1 cellular context compared by ENCODE assay signal in genomic region chr5:177516601-177517568, GRCh38.
TF ChIP-seq lines count a peak whose summit lies in the region.

TSS of gene DDX41 (minus strand) at chr5:177516961. CDS start at chr5:177516945, 16 bp downstream.

TF ChIP-seq in HepG2, 621 proteins besides CTCF, POLR2A, EP300 and RAD21 (continued from another document and continues in another):
- TF ChIP-seq RNF219 (CRISPR knock-in tag; IDR thresholded peaks at IDR 0.05) (no peak), JUND (CRISPR knock-in tag; IDR thresholded peaks at IDR 0.05) (peak; percentile 18; the same call in 1 of the 2 replicates), MED13 (CRISPR knock-in tag; IDR thresholded peaks at IDR 0.05) (no peak; the same call in 1 of the 2 replicates), ZNF350 (CRISPR knock-in tag; IDR thresholded peaks at IDR 0.05; ENCODE audit: borderline replicate concordance, low read depth) (peak; percentile 98), ELF1 (CRISPR knock-in tag; IDR thresholded peaks at IDR 0.05) (peak; percentile 93), ZBTB42 (CRISPR knock-in tag; IDR thresholded peaks at IDR 0.05) (no peak; the same call in 1 of the 2 replicates), AFF4 (CRISPR knock-in tag; IDR thresholded peaks at IDR 0.05) (no peak), KLF15 (CRISPR knock-in tag; IDR thresholded peaks at IDR 0.05; ENCODE audit: borderline replicate concordance) (no peak), ZNF546 (CRISPR knock-in tag; conservative IDR thresholded peaks at IDR 0.05) (peak; percentile 90), PBX2 (CRISPR knock-in tag; IDR thresholded peaks at IDR 0.05) (no peak), RFX1 (IDR thresholded peaks at IDR 0.05) (peak; percentile 52; the same call in 1 of the 2 replicates), GABPB1 (CRISPR knock-in tag; IDR thresholded peaks at IDR 0.05) (peak; percentile 92), ETS1 (CRISPR knock-in tag; IDR thresholded peaks at IDR 0.05) (peak; percentile 77; the same call in 1 of the 2 replicates), ZNF564 (CRISPR knock-in tag; IDR thresholded peaks at IDR 0.05) (peak; percentile 83; the same call in 1 of the 2 replicates), RFXANK (CRISPR knock-in tag; IDR thresholded peaks at IDR 0.05) (peak; percentile 94), ZSCAN25 (CRISPR knock-in tag; IDR thresholded peaks at IDR 0.05) (0 out of 2 replicates have a peak, but pooled peaks have one; percentile 22), IRF2 (CRISPR knock-in tag; IDR thresholded peaks at IDR 0.05) (peak; percentile 96), ZNF207 (IDR thresholded peaks at IDR 0.05; ENCODE audit: borderline replicate concordance) (no peak), TBL1XR1 (IDR thresholded peaks at IDR 0.05; ENCODE audit: borderline replicate concordance, low read length, partially characterized antibody) (no peak), ZBTB43 (CRISPR knock-in tag; conservative IDR thresholded peaks at IDR 0.05) (no peak), ZFP82 (CRISPR knock-in tag; IDR thresholded peaks at IDR 0.05; ENCODE audit: borderline replicate concordance) (no peak; the same call in 1 of the 2 replicates), GPN1 (CRISPR knock-in tag; IDR thresholded peaks at IDR 0.05; ENCODE audit: borderline replicate concordance) (no peak), SIN3B (IDR thresholded peaks at IDR 0.05; ENCODE audit: low read length) (peak; percentile 78), ZNF432 (CRISPR knock-in tag; IDR thresholded peaks at IDR 0.05; ENCODE audit: borderline replicate concordance) (no peak), SUZ12 (IDR thresholded peaks at IDR 0.05; ENCODE audit: low read depth, low read length) (0 out of 2 replicates have a peak, but pooled peaks have one; percentile 22), UBTF (CRISPR knock-in tag; IDR thresholded peaks at IDR 0.05) (peak; percentile 87), IRF9 (CRISPR knock-in tag; IDR thresholded peaks at IDR 0.05; ENCODE audit: borderline replicate concordance) (no peak; the same call in 1 of the 2 replicates), DZIP1 (CRISPR knock-in tag; IDR thresholded peaks at IDR 0.05) (no peak), CENPBD1 (CRISPR knock-in tag; IDR thresholded peaks at IDR 0.05; ENCODE audit: borderline replicate concordance, low read depth) (no peak; the same call in 1 of the 2 replicates), TBX3 (IDR thresholded peaks at IDR 0.05; ENCODE audit: borderline replicate concordance) (no peak), PATZ1 (CRISPR knock-in tag; IDR thresholded peaks at IDR 0.05) (peak; percentile 57), ZNF580 (CRISPR knock-in tag; IDR thresholded peaks at IDR 0.05; ENCODE audit: borderline replicate concordance, low read depth) (peak; percentile 97; the same call in 1 of the 2 replicates), PAWR (CRISPR knock-in tag; IDR thresholded peaks at IDR 0.05; ENCODE audit: borderline replicate concordance) (0 out of 2 replicates have a peak, but pooled peaks have one; percentile 52), ZNF256 (CRISPR knock-in tag; conservative IDR thresholded peaks at IDR 0.05) (no peak), YEATS2 (CRISPR knock-in tag; IDR thresholded peaks at IDR 0.05; ENCODE audit: borderline replicate concordance) (peak; percentile 99), ELF4 (CRISPR knock-in tag; IDR thresholded peaks at IDR 0.05; ENCODE audit: borderline replicate concordance) (no peak)
